In genomic region chr3:58585994-58586393, GRCh38 we compare ENCODE assay signal across 1 cellular context.
TF ChIP-seq lines count a peak whose summit lies in the region.

No MANE protein-coding gene starts in this region.

TF ChIP-seq in A549, 52 proteins besides CTCF, POLR2A, EP300 and RAD21 (continued from another document):
- TF ChIP-seq REST (IDR thresholded peaks at IDR 0.05) (no peak), CHD2 (IDR thresholded peaks at IDR 0.05; ENCODE audit: low read length, partially characterized antibody) (no peak), JUN (IDR thresholded peaks at IDR 0.05) (no peak), BCL3 (IDR thresholded peaks at IDR 0.05) (no peak)
